1 cellular context compared by ENCODE assay signal in genomic region chr2:869894-870293, GRCh38.
TF ChIP-seq lines count a peak whose summit lies in the region.

No MANE protein-coding gene starts in this region.

TF ChIP-seq in GM23338, 12 proteins besides CTCF, POLR2A, EP300 and RAD21 (continued from another document):
- no peak for TF ChIP-seq REST (IDR thresholded peaks at IDR 0.05; ENCODE audit: unreplicated experiment)
- no peak for TF ChIP-seq ZNF331 (CRISPR knock-in tag; IDR thresholded peaks at IDR 0.05; ENCODE audit: low read depth)
- TF ChIP-seq STAT1 (IDR thresholded peaks at IDR 0.05; ENCODE audit: unreplicated experiment), result no peak
- no peak for TF ChIP-seq POLR2AphosphoS5 (IDR thresholded peaks at IDR 0.05; ENCODE audit: low read depth)
- TF ChIP-seq EZH2 (IDR thresholded peaks at IDR 0.05; ENCODE audit: low read depth, unreplicated experiment), result no peak
- no peak for TF ChIP-seq ZNF462 (CRISPR knock-in tag; IDR thresholded peaks at IDR 0.05)
- TF ChIP-seq EZH2phosphoT487 (IDR thresholded peaks at IDR 0.05; ENCODE audit: unreplicated experiment), result no peak
- no peak for TF ChIP-seq NANOG (IDR thresholded peaks at IDR 0.05; ENCODE audit: borderline replicate concordance)
- no peak for TF ChIP-seq JUNB (IDR thresholded peaks at IDR 0.05; ENCODE audit: unreplicated experiment)
TF ChIP-seq in GM23338: peak in this region for 0.
